ENCODE assay signal across 19 cellular contexts in genomic region chr15:69038508-69038907, GRCh38. TPM values are rescaled to one million over a fixed set of nuclear protein-coding genes. Genes with fewer than 3 reads are reported as not detected.
DNase-seq lines count a peak whose midpoint lies in the region; TF ChIP-seq lines count a peak whose summit lies in the region.
"Had no signal": no experiment of that assay in that cellular context is flagged by ENCODE, and none has a peak within 500 bp of the region (broad histone marks: within the 10 kb centered on the region; RNA-seq: fewer than 3 reads in every experiment).

No MANE protein-coding gene starts in this region.

- H3K9ac ChIP-seq in GM23248, result no peak overlapping the region
- H3K9ac ChIP-seq: BLaER1 had no signal

- H3K4me2 ChIP-seq in GM23248 (ENCODE audit: unreplicated experiment), result no peak overlapping the region
- H3K4me2 ChIP-seq: BLaER1 had no signal

- DNase-seq in activated CD4-positive, alpha-beta memory T cell treated with anti-CD3 and anti-CD28 coated beads, Interleukin-2, amount 10 ng/mL, durations not matched to agents 7 days and 5 days, result peak; percentile 1
- DNase-seq in activated CD4-positive, alpha-beta memory T cell treated with anti-CD3 and anti-CD28 coated beads for 36 hours, result no peak
- DNase-seq in cardiac septum (ENCODE audit: low spot score) (peak; percentile 50), right atrium auricular region (ENCODE audit: low spot score) (no peak), osteocyte (ENCODE audit: extremely low spot score, unreplicated experiment) (peak; percentile 69), SHP77 (lab: John Stamatoyannopoulos, UW) (no peak), GM23248 (no peak)
- DNase-seq: Caco-2; CD4-positive, CD25-positive, alpha-beta regulatory T cell; CD8-positive, alpha-beta T cell; DMS153; DND-41; GOT3; HFFc6 had no signal

- H3K4me1 Mint-ChIP-seq in activated CD4-positive, alpha-beta memory T cell treated with anti-CD3 and anti-CD28 coated beads, Interleukin-2, amount 10 ng/mL, durations not matched to agents 7 days and 5 days, result peaks cover 7% of the 10 kb centered on the region
- H3K4me1 Mint-ChIP-seq in activated CD4-positive, alpha-beta memory T cell treated with anti-CD3 and anti-CD28 coated beads for 36 hours (ENCODE audit: low read depth), result peaks cover 7% of the 10 kb centered on the region
- no peaks in the 10 kb centered on the region for H3K4me1 Mint-ChIP-seq in osteocyte (ENCODE audit: unreplicated experiment)
- H3K4me1 Mint-ChIP-seq: B cell had no signal

- CTCF ChIA-PET in activated CD4-positive, alpha-beta memory T cell treated with anti-CD3 and anti-CD28 coated beads, Interleukin-2, amount 10 ng/mL, durations not matched to agents 7 days and 5 days (lab: Charles Lee), result no interaction called here
- CTCF ChIA-PET in activated CD4-positive, alpha-beta memory T cell treated with anti-CD3 and anti-CD28 coated beads for 36 hours (lab: Charles Lee), result no interaction called here

- H3F3A ChIP-seq in GM23248 (ENCODE audit: insufficient read depth), result peaks cover 10% of the 10 kb centered on the region; the same call in 1 of the 2 replicates

- intact Hi-C loops in activated CD4-positive, alpha-beta memory T cell treated with anti-CD3 and anti-CD28 coated beads for 36 hours (cut with micrococcal nuclease), result no loop called here
- intact Hi-C loops in cardiac septum (cut with DNase I), result no loop called here

- no peak overlapping the region for H3K27ac Mint-ChIP-seq in activated CD4-positive, alpha-beta memory T cell treated with anti-CD3 and anti-CD28 coated beads, Interleukin-2, amount 10 ng/mL, durations not matched to agents 7 days and 5 days
- no peak overlapping the region for H3K27ac Mint-ChIP-seq in activated CD4-positive, alpha-beta memory T cell treated with anti-CD3 and anti-CD28 coated beads for 36 hours
- no peak overlapping the region for H3K27ac Mint-ChIP-seq in osteocyte (ENCODE audit: unreplicated experiment)
- H3K27ac Mint-ChIP-seq: B cell; CD4-positive, CD25-positive, alpha-beta regulatory T cell; CD8-positive, alpha-beta T cell; HFFc6 had no signal

- no peaks in the 10 kb centered on the region for H3K9me3 Mint-ChIP-seq in activated CD4-positive, alpha-beta memory T cell treated with anti-CD3 and anti-CD28 coated beads, Interleukin-2, amount 10 ng/mL, durations not matched to agents 7 days and 5 days
- H3K9me3 Mint-ChIP-seq in activated CD4-positive, alpha-beta memory T cell treated with anti-CD3 and anti-CD28 coated beads for 36 hours, result no peaks in the 10 kb centered on the region
- no peaks in the 10 kb centered on the region for H3K9me3 Mint-ChIP-seq in osteocyte (ENCODE audit: unreplicated experiment)
- H3K9me3 Mint-ChIP-seq: CD8-positive, alpha-beta T cell; HFFc6 had no signal

- H3K27me3 ChIP-seq in right atrium auricular region (no peaks in the 10 kb centered on the region), GM23248 (replicated peaks; ENCODE audit: insufficient read depth) (peaks cover 5% of the 10 kb centered on the region)
- H3K27me3 ChIP-seq: BLaER1 had no signal

- H3K9me2 ChIP-seq in GM23248 (ENCODE audit: insufficient read depth), result no peaks in the 10 kb centered on the region

- H3K4me3 ChIP-seq in right atrium auricular region, result no peak overlapping the region
- H3K4me3 ChIP-seq in GM23248, result no peak overlapping the region
- H3K4me3 ChIP-seq: BLaER1, HAP-1 had no signal

- TF ChIP-seq CTCF in right atrium auricular region (IDR thresholded peaks at IDR 0.05), result no peak
- TF ChIP-seq CTCF in osteocyte (IDR thresholded peaks at IDR 0.05), result no peak

- H3K9me3 ChIP-seq in right atrium auricular region, result no peaks in the 10 kb centered on the region
- no peaks in the 10 kb centered on the region for H3K9me3 ChIP-seq in GM23248 (ENCODE audit: low read depth)
- H3K9me3 ChIP-seq: BLaER1, Caco-2, HAP-1 had no signal

- H3K27me3 Mint-ChIP-seq in activated CD4-positive, alpha-beta memory T cell treated with anti-CD3 and anti-CD28 coated beads, Interleukin-2, amount 10 ng/mL, durations not matched to agents 7 days and 5 days, result peaks cover 5% of the 10 kb centered on the region
- H3K27me3 Mint-ChIP-seq in activated CD4-positive, alpha-beta memory T cell treated with anti-CD3 and anti-CD28 coated beads for 36 hours, result peaks cover 25% of the 10 kb centered on the region
- no peaks in the 10 kb centered on the region for H3K27me3 Mint-ChIP-seq in osteocyte (ENCODE audit: unreplicated experiment)

- POLR2A ChIA-PET in activated CD4-positive, alpha-beta memory T cell treated with anti-CD3 and anti-CD28 coated beads, Interleukin-2, amount 10 ng/mL, durations not matched to agents 7 days and 5 days (lab: Charles Lee), result no interaction called here
- POLR2A ChIA-PET in activated CD4-positive, alpha-beta memory T cell treated with anti-CD3 and anti-CD28 coated beads for 36 hours (lab: Charles Lee), result no interaction called here

- in situ Hi-C loops in GM23248 (cut with MboI), result no loop called here

- H3K36me3 Mint-ChIP-seq in activated CD4-positive, alpha-beta memory T cell treated with anti-CD3 and anti-CD28 coated beads, Interleukin-2, amount 10 ng/mL, durations not matched to agents 7 days and 5 days (ENCODE audit: low read depth), result no peaks in the 10 kb centered on the region
- no peaks in the 10 kb centered on the region for H3K36me3 Mint-ChIP-seq in activated CD4-positive, alpha-beta memory T cell treated with anti-CD3 and anti-CD28 coated beads for 36 hours
- no peaks in the 10 kb centered on the region for H3K36me3 Mint-ChIP-seq in osteocyte (ENCODE audit: unreplicated experiment)
- H3K36me3 Mint-ChIP-seq: CD4-positive, CD25-positive, alpha-beta regulatory T cell; CD8-positive, alpha-beta T cell had no signal

- H3K79me2 ChIP-seq in GM23248 (ENCODE audit: insufficient read depth), result no peaks in the 10 kb centered on the region

- no peak overlapping the region for H2AFZ ChIP-seq in GM23248

- H3K36me3 ChIP-seq in right atrium auricular region (no peaks in the 10 kb centered on the region), GM23248 (ENCODE audit: low read depth) (no peaks in the 10 kb centered on the region)
- H3K36me3 ChIP-seq: BLaER1, HAP-1 had no signal

- H3K4me3 Mint-ChIP-seq in activated CD4-positive, alpha-beta memory T cell treated with anti-CD3 and anti-CD28 coated beads, Interleukin-2, amount 10 ng/mL, durations not matched to agents 7 days and 5 days, result no peak overlapping the region
- no peak overlapping the region for H3K4me3 Mint-ChIP-seq in activated CD4-positive, alpha-beta memory T cell treated with anti-CD3 and anti-CD28 coated beads for 36 hours
- H3K4me3 Mint-ChIP-seq in osteocyte (ENCODE audit: unreplicated experiment), result no peak overlapping the region
- H3K4me3 Mint-ChIP-seq: B cell; CD4-positive, CD25-positive, alpha-beta regulatory T cell; CD8-positive, alpha-beta T cell; HFFc6 had no signal

- 95 to 100% methylated on average over 3 of the region's 3 CpGs for WGBS in GM23248 (ENCODE audit: low coverage in 1 of 2, low lambda C conversion rate in 2 of 2, missing lambda C conversion rate in 2 of 2), 2 experiments

- no peaks in the 10 kb centered on the region for H4K20me1 ChIP-seq in GM23248 (ENCODE audit: insufficient read depth)
- H4K20me1 ChIP-seq: BLaER1 had no signal

- no peaks in the 10 kb centered on the region for H3K4me1 ChIP-seq in right atrium auricular region
- H3K4me1 ChIP-seq in GM23248 (ENCODE audit: insufficient read depth), result peaks cover 8% of the 10 kb centered on the region
- H3K4me1 ChIP-seq: Caco-2, HAP-1 had no signal

- H3K27ac ChIP-seq in right atrium auricular region (no peak overlapping the region), GM23248 (no peak overlapping the region)
- H3K27ac ChIP-seq: 22Rv1, BLaER1, C4-2B had no signal

RNA-seq across cellular contexts. Expression of gene NOX5, which starts 24.0 kb away (rescaled TPM):
- not detected for total RNA-seq in activated CD4-positive, alpha-beta memory T cell treated with anti-CD3 and anti-CD28 coated beads, Interleukin-2, amount 10 ng/mL, durations not matched to agents 7 days and 5 days
- under 1 TPM in 1 of 2 experiments, not detected in 1; 0.02 TPM for total RNA-seq in activated CD4-positive, alpha-beta memory T cell treated with anti-CD3 and anti-CD28 coated beads for 36 hours
- total RNA-seq in cardiac septum (not detected), right atrium auricular region (under 1 TPM; 0.16 to 0.19 TPM), osteocyte (not detected in 2 replicates)
- 0.11 TPM in 1 of 2 replicates, not detected in the other for total RNA-seq in GM23248 (2014; rRNA removed; shearing (Covaris generic))
- polyA plus RNA-seq in GM23248 (2016; fragmentation: Nextera tagmentation; extraction: Ambion mirVana), result 0.11 TPM in 1 of 2 replicates, not detected in the other
- total RNA-seq: CD4-positive, CD25-positive, alpha-beta regulatory T cell; CD8-positive, alpha-beta T cell had no signal
- polyA plus RNA-seq: CD4-positive, CD25-positive, alpha-beta regulatory T cell had no signal

Comparison
In these comparisons a context has a peak if more than half of its experiments do, and no peak if none do; other contexts are left out.
1. DNase-seq: peak in activated CD4-positive, alpha-beta memory T cell treated with anti-CD3 and anti-CD28 coated beads, Interleukin-2, amount 10 ng/mL, durations not matched to agents 7 days and 5 days (single experiment), cardiac septum (single experiment) and osteocyte (single experiment); none in activated CD4-positive, alpha-beta memory T cell treated with anti-CD3 and anti-CD28 coated beads for 36 hours (single experiment), right atrium auricular region (single experiment), SHP77 (0 of 2) and GM23248 (single experiment).